In genomic region chr3:79517766-79518413, GRCh38 we compare ENCODE assay signal across 9 cellular contexts.
DNase-seq lines count a peak whose midpoint lies in the region; ATAC-seq, FAIRE-seq and TF ChIP-seq lines count a peak whose summit lies in the region.
"Had no signal": no experiment of that assay in that cellular context is flagged by ENCODE, and none has a peak within 500 bp of the region (broad histone marks: within the 10 kb centered on the region; RNA-seq: fewer than 3 reads in every experiment).

No MANE protein-coding gene starts in this region.

- H3K4me3 ChIP-seq in esophagus squamous epithelium (no peak overlapping the region), small intestine (ENCODE audit: low read depth in 1 of 2, low read length in 2 of 2) (no peak overlapping the region)

- no peak overlapping the region for H3K4me3 Mint-ChIP-seq in stimulated activated effector memory CD8-positive, alpha-beta T cell treated with anti-CD3 and anti-CD28 coated beads, Interleukin-12 subunit alpha, Interleukin-12 subunit beta, amount 100 ng/mL, for 72 hours
- H3K4me3 Mint-ChIP-seq: stimulated activated naive CD8-positive, alpha-beta T cell treated with anti-CD3 and anti-CD28 coated beads, Interleukin-15, amount 100 ng/mL, for 72 hours had no signal

- H3K36me3 ChIP-seq in esophagus squamous epithelium (no peaks in the 10 kb centered on the region), small intestine (ENCODE audit: control insufficient read depth in 2 of 2, insufficient read depth in 2 of 2, low read length in 2 of 2) (no peaks in the 10 kb centered on the region)

- no peaks in the 10 kb centered on the region for H3K9me3 ChIP-seq in esophagus squamous epithelium
- H3K9me3 ChIP-seq in small intestine (ENCODE audit: control insufficient read depth, low read depth) = no peaks in the 10 kb centered on the region

- H3K27me3 ChIP-seq in esophagus squamous epithelium (peaks cover 0 to 7% (median 0%) of the 10 kb centered on the region in 4 donors), small intestine (ENCODE audit: control insufficient read depth in 2 of 2, insufficient read depth in 2 of 2, low read length in 2 of 2) (no peaks in the 10 kb centered on the region)

- intact Hi-C loops in esophagus squamous epithelium (cut with DNase I) = no loop called here

- WGBS in esophagus squamous epithelium, 2 donors = 15 to 28% methylated on average over 2 of the region's 2 CpGs
- 7 to 22% (median 17%) methylated on average over 2 of the region's 2 CpGs for WGBS in small intestine, 3 donors

- no peaks in the 10 kb centered on the region for H3K4me1 Mint-ChIP-seq in stimulated activated effector memory CD8-positive, alpha-beta T cell treated with anti-CD3 and anti-CD28 coated beads, Interleukin-12 subunit alpha, Interleukin-12 subunit beta, amount 100 ng/mL, for 72 hours
- H3K4me1 Mint-ChIP-seq: stimulated activated naive CD8-positive, alpha-beta T cell treated with anti-CD3 and anti-CD28 coated beads, Interleukin-15, amount 100 ng/mL, for 72 hours had no signal

- no peak for TF ChIP-seq POLR2A in esophagus squamous epithelium (IDR thresholded peaks at IDR 0.05)

- H3K4me1 ChIP-seq in esophagus squamous epithelium = peaks cover 0 to 5% (median 5%) of the 10 kb centered on the region in 3 donors
- no peaks in the 10 kb centered on the region for H3K4me1 ChIP-seq in small intestine (ENCODE audit: control insufficient read depth in 2 of 2, insufficient read depth in 1 of 2, low read depth in 1 of 2, low read length in 1 of 2)

- no peak for FAIRE-seq in small intestine (lab: Jason Lieb, UNC)

- peak in 4 of 6 experiments; percentile 28 to 48 (median 33) for TF ChIP-seq CTCF in esophagus squamous epithelium (IDR thresholded peaks at IDR 0.05)

- H3K9me3 Mint-ChIP-seq in stimulated activated effector memory CD8-positive, alpha-beta T cell treated with anti-CD3 and anti-CD28 coated beads, Interleukin-12 subunit alpha, Interleukin-12 subunit beta, amount 100 ng/mL, for 72 hours = peaks cover 16% of the 10 kb centered on the region
- H3K9me3 Mint-ChIP-seq: stimulated activated naive CD8-positive, alpha-beta T cell treated with anti-CD3 and anti-CD28 coated beads, Interleukin-15, amount 100 ng/mL, for 72 hours had no signal

- no peak for ATAC-seq in stimulated activated effector memory CD8-positive, alpha-beta T cell treated with anti-CD3 and anti-CD28 coated beads, Interleukin-12 subunit alpha, Interleukin-12 subunit beta, amount 100 ng/mL, for 72 hours
- ATAC-seq: stimulated activated naive CD8-positive, alpha-beta T cell treated with anti-CD3 and anti-CD28 coated beads, Interleukin-15, amount 100 ng/mL, for 72 hours had no signal

- peak; percentile 9 for DNase-seq in NCI-H345 (lab: John Stamatoyannopoulos, UW)
- DNase-seq in NCI-H345 treated with DMSO at 0.1 percent for 48 hours (lab: John Stamatoyannopoulos, UW; ENCODE audit: unreplicated experiment) = no peak
- DNase-seq in NCI-H748 treated with DMSO at 0.1 percent for 48 hours (lab: John Stamatoyannopoulos, UW) = peak; percentile 5
- DNase-seq in esophagus squamous epithelium (lab: John Stamatoyannopoulos, UW) = no peak
- DNase-seq in small intestine = peak; percentile 21
- DNase-seq in stimulated activated effector memory CD8-positive, alpha-beta T cell treated with anti-CD3 and anti-CD28 coated beads, Interleukin-12 subunit alpha, Interleukin-12 subunit beta, amount 100 ng/mL, for 72 hours (ENCODE audit: low spot score in 2 of 2) = no peak
- DNase-seq in stimulated activated CD4-positive, alpha-beta T cell treated with anti-CD3 and anti-CD28 coated beads, Interleukin-4, amount 100 ng/mL, for 1 hour = no peak
- no peak for DNase-seq in NCI-H1436 (lab: John Stamatoyannopoulos, UW)
- DNase-seq: stimulated activated naive CD8-positive, alpha-beta T cell treated with anti-CD3 and anti-CD28 coated beads, Interleukin-15, amount 100 ng/mL, for 72 hours had no signal

- H3K27ac Mint-ChIP-seq in stimulated activated effector memory CD8-positive, alpha-beta T cell treated with anti-CD3 and anti-CD28 coated beads, Interleukin-12 subunit alpha, Interleukin-12 subunit beta, amount 100 ng/mL, for 72 hours = no peak overlapping the region
- H3K27ac Mint-ChIP-seq: stimulated activated naive CD8-positive, alpha-beta T cell treated with anti-CD3 and anti-CD28 coated beads, Interleukin-15, amount 100 ng/mL, for 72 hours had no signal

- H3K27ac ChIP-seq in esophagus squamous epithelium (no peak overlapping the region), small intestine (ENCODE audit: low read depth in 1 of 2, low read length in 1 of 2) (no peak overlapping the region)

- no peaks in the 10 kb centered on the region for H3K36me3 Mint-ChIP-seq in stimulated activated effector memory CD8-positive, alpha-beta T cell treated with anti-CD3 and anti-CD28 coated beads, Interleukin-12 subunit alpha, Interleukin-12 subunit beta, amount 100 ng/mL, for 72 hours

Comparison
In these comparisons a context has a peak if more than half of its experiments do, and no peak if none do; other contexts are left out.
1. DNase-seq: peak in NCI-H345 (single experiment), NCI-H748 treated with DMSO at 0.1 percent for 48 hours (single experiment) and small intestine (single experiment); none in NCI-H345 treated with DMSO at 0.1 percent for 48 hours (single experiment), esophagus squamous epithelium (single experiment), stimulated activated effector memory CD8-positive, alpha-beta T cell treated with anti-CD3 and anti-CD28 coated beads, Interleukin-12 subunit alpha, Interleukin-12 subunit beta, amount 100 ng/mL, for 72 hours (0 of 2), stimulated activated CD4-positive, alpha-beta T cell treated with anti-CD3 and anti-CD28 coated beads, Interleukin-4, amount 100 ng/mL, for 1 hour (single experiment) and NCI-H1436 (single experiment).